Comparison of ENCODE assay signal across 7 cellular contexts in genomic region chr5:100790170-100790665, GRCh38.
DNase-seq lines count a peak whose midpoint lies in the region; ATAC-seq and TF ChIP-seq lines count a peak whose summit lies in the region.

No MANE protein-coding gene starts in this region.

- peak overlapping the region; percentile 17 for H3K27ac Mint-ChIP-seq in activated CD8-positive, alpha-beta T cell treated with anti-CD3 and anti-CD28 coated beads, Interleukin-2, amount 10 ng/mL, durations not matched to agents 7 days and 5 days

- no peak overlapping the region for H3K4me3 Mint-ChIP-seq in activated CD8-positive, alpha-beta T cell treated with anti-CD3 and anti-CD28 coated beads, Interleukin-2, amount 10 ng/mL, durations not matched to agents 7 days and 5 days

- TF ChIP-seq CTCF in retinal pigment epithelial cell (conservative IDR thresholded peaks at IDR 0.05; ENCODE audit: low read depth, low read length): peak; percentile 21

- peaks cover 14% of the 10 kb centered on the region for H3K4me1 Mint-ChIP-seq in activated CD8-positive, alpha-beta T cell treated with anti-CD3 and anti-CD28 coated beads, Interleukin-2, amount 10 ng/mL, durations not matched to agents 7 days and 5 days (ENCODE audit: low read depth)

- no peak overlapping the region for H3K4me3 ChIP-seq in retinal pigment epithelial cell (ENCODE audit: low read length)

- no peak for DNase-seq in activated CD8-positive, alpha-beta T cell treated with anti-CD3 and anti-CD28 coated beads, Interleukin-2, amount 10 ng/mL, durations not matched to agents 7 days and 5 days
- DNase-seq in retinal pigment epithelial cell (ENCODE audit: low read depth) (no peak), NCI-H1092 (lab: John Stamatoyannopoulos, UW) (no peak), C1 segment of cervical spinal cord (lab: John Stamatoyannopoulos, UW) (no peak), DMS79 treated with DMSO at 0.1 percent for 48 hours (lab: John Stamatoyannopoulos, UW) (no peak)

- peak; percentile 80 for ATAC-seq in GM19452 (IDR thresholded peaks at IDR 0.05; ENCODE audit: unreplicated experiment)
- peak; percentile 43 for ATAC-seq in HG03108 (IDR thresholded peaks at IDR 0.05; ENCODE audit: unreplicated experiment)
- peak; percentile 64 for ATAC-seq in activated CD8-positive, alpha-beta T cell treated with anti-CD3 and anti-CD28 coated beads, Interleukin-2, amount 10 ng/mL, durations not matched to agents 7 days and 5 days

- peaks cover 2% of the 10 kb centered on the region for H3K9me3 Mint-ChIP-seq in activated CD8-positive, alpha-beta T cell treated with anti-CD3 and anti-CD28 coated beads, Interleukin-2, amount 10 ng/mL, durations not matched to agents 7 days and 5 days (ENCODE audit: insufficient read depth)

- POLR2A ChIA-PET in activated CD8-positive, alpha-beta T cell treated with anti-CD3 and anti-CD28 coated beads, Interleukin-2, amount 10 ng/mL, durations not matched to agents 7 days and 5 days (lab: Charles Lee): interaction anchor here (1.0 to 1.4 kb wide), 2 partner anchors 53 to 113 kb away, joined by 3 to 5 read pairs; partner anchors contain the start of gene ST8SIA4

- peaks cover 1% of the 10 kb centered on the region for H3K36me3 Mint-ChIP-seq in activated CD8-positive, alpha-beta T cell treated with anti-CD3 and anti-CD28 coated beads, Interleukin-2, amount 10 ng/mL, durations not matched to agents 7 days and 5 days (ENCODE audit: low read depth)

- CTCF ChIA-PET in activated CD8-positive, alpha-beta T cell treated with anti-CD3 and anti-CD28 coated beads, Interleukin-2, amount 10 ng/mL, durations not matched to agents 7 days and 5 days (lab: Charles Lee): interaction anchor here (1.2 to 1.6 kb wide), 4 partner anchors 10 to 110 kb away, joined by 3 to 8 read pairs (median 5); no protein-coding TSS in a partner anchor

- no peaks in the 10 kb centered on the region for H3K27me3 Mint-ChIP-seq in activated CD8-positive, alpha-beta T cell treated with anti-CD3 and anti-CD28 coated beads, Interleukin-2, amount 10 ng/mL, durations not matched to agents 7 days and 5 days (ENCODE audit: low read depth)
